ENCODE assay signal across 8 cellular contexts in genomic region chr9:5510360-5510931, GRCh38. TPM values are rescaled to one million over a fixed set of nuclear protein-coding genes. Genes with fewer than 3 reads are reported as not detected.
DNase-seq lines count a peak whose midpoint lies in the region; ATAC-seq and TF ChIP-seq lines count a peak whose summit lies in the region.

PDCD1LG2 (plus strand) TSS chr9:5510531; CDS start chr9:5522547, 12,016 bp downstream.

- no peaks in the 10 kb centered on the region for H3K9me3 ChIP-seq in spleen

- peaks cover 51% of the 10 kb centered on the region for H3K4me1 Mint-ChIP-seq in activated CD4-positive, alpha-beta memory T cell treated with anti-CD3 and anti-CD28 coated beads for 36 hours (ENCODE audit: low read depth)

- no peaks in the 10 kb centered on the region for H3K36me3 Mint-ChIP-seq in activated CD4-positive, alpha-beta memory T cell treated with anti-CD3 and anti-CD28 coated beads for 36 hours

- peak; percentile 68 for ATAC-seq in HG03103 (IDR thresholded peaks at IDR 0.05; ENCODE audit: low read depth, unreplicated experiment)
- no peak for ATAC-seq in left colon

- no peaks in the 10 kb centered on the region for H3K27me3 Mint-ChIP-seq in activated CD4-positive, alpha-beta memory T cell treated with anti-CD3 and anti-CD28 coated beads for 36 hours

- H3K4me3 ChIP-seq in ACC112 (ENCODE audit: low read depth, low read length) (peak within 1 kb of the TSS; percentile 78), spleen (peak within 1 kb of the TSS; percentile 12 to 62 (median 26))

- CTCF ChIA-PET in activated CD4-positive, alpha-beta memory T cell treated with anti-CD3 and anti-CD28 coated beads for 36 hours (lab: Charles Lee): interaction anchor here (0.6 to 1.6 kb wide), 6 partner anchors 11 to 90 kb away, joined by 3 to 6 read pairs (median 3); partner anchors contain the start of gene CD274

- H3K79me2 ChIP-seq in ACC112 (ENCODE audit: control insufficient read depth, insufficient read depth, low read length, unreplicated experiment): peaks cover 43% of the 10 kb centered on the region

- H3K27ac Mint-ChIP-seq in activated CD4-positive, alpha-beta memory T cell treated with anti-CD3 and anti-CD28 coated beads for 36 hours: peak within 1 kb of the TSS; percentile 90

- WGBS in spleen, 5 donors: 14 to 54% (median 20%) methylated on average over 4 of the region's 4 CpGs

- TF ChIP-seq CTCF in spleen (IDR thresholded peaks at IDR 0.05 in 8 of 11, conservative IDR thresholded peaks at IDR 0.05 in 3 of 11): no peak

- H3K4me3 Mint-ChIP-seq in activated CD4-positive, alpha-beta memory T cell treated with anti-CD3 and anti-CD28 coated beads for 36 hours: peak within 1 kb of the TSS; percentile 73

- H3K9me3 Mint-ChIP-seq in activated CD4-positive, alpha-beta memory T cell treated with anti-CD3 and anti-CD28 coated beads for 36 hours: peaks cover 4% of the 10 kb centered on the region

- POLR2A ChIA-PET in activated CD4-positive, alpha-beta memory T cell treated with anti-CD3 and anti-CD28 coated beads for 36 hours (lab: Charles Lee): interaction anchor here (0.9 to 1.9 kb wide), 10 partner anchors 8 to 77 kb away, joined by 3 to 13 read pairs (median 4); partner anchors contain the start of genes CD274 and PLGRKT

- intact Hi-C loops in activated CD4-positive, alpha-beta memory T cell treated with anti-CD3 and anti-CD28 coated beads for 36 hours (cut with micrococcal nuclease): loop anchor here (1.0 kb wide), 8 partner anchors 8 to 77 kb away; partner anchors contain the start of gene PLGRKT
- intact Hi-C loops in spleen (cut with DNase I; ENCODE audit: low total_unique reads) (no loop called here), left colon (cut with DNase I, micrococcal nuclease) (no loop called here)

- TF ChIP-seq POLR2A in GM18951 (IDR thresholded peaks at IDR 0.05; ENCODE audit: extremely low read depth, insufficient read depth, insufficient read length) (peak; percentile 18), spleen (IDR thresholded peaks at IDR 0.05) (no peak)

- no peaks in the 10 kb centered on the region for H3K27me3 ChIP-seq in ACC112 (ENCODE audit: insufficient read depth, low read length)
- H3K27me3 ChIP-seq in spleen (replicated peaks in 1 of 7): no peaks in the 10 kb centered on the region

- H3K36me3 ChIP-seq in ACC112 (ENCODE audit: insufficient read depth, low read length) (no peaks in the 10 kb centered on the region), spleen (no peaks in the 10 kb centered on the region)

- H3K27ac ChIP-seq in ACC112 (ENCODE audit: low read depth, low read length) (peak within 1 kb of the TSS; percentile 91), spleen (peak within 1 kb of the TSS; percentile 65 to 88 (median 81))

- peak within 1 kb of the TSS; percentile 8 for H2AFZ ChIP-seq in ACC112 (ENCODE audit: low read length, unreplicated experiment)

- H3K4me1 ChIP-seq in ACC112 (ENCODE audit: control insufficient read depth, insufficient read depth, low read length, unreplicated experiment) (peaks cover 40% of the 10 kb centered on the region), spleen (peaks cover 9 to 57% (median 34%) of the 10 kb centered on the region in 6 donors)

- peak; percentile 82 for DNase-seq in activated CD4-positive, alpha-beta memory T cell treated with anti-CD3 and anti-CD28 coated beads for 36 hours
- peak; percentile 18 for DNase-seq in foreskin melanocyte
- no peak for DNase-seq in spleen
- no peak for DNase-seq in left colon
- no peak for DNase-seq in GDM1 (lab: John Stamatoyannopoulos, UW)

- in situ Hi-C loops in GM18951 (cut with MboI; ENCODE audit: low sequenced_read_pairs, unreplicated experiment): no loop called here

RNA-seq across cellular contexts. Expression of gene PDCD1LG2, which starts in this region (rescaled TPM):
- total RNA-seq in activated CD4-positive, alpha-beta memory T cell treated with anti-CD3 and anti-CD28 coated beads for 36 hours: under 1 TPM; 0.73 to 0.83 TPM
- total RNA-seq in spleen: 10 to 100 TPM; 12.0 to 29.3 (median 21.4) TPM
- polyA plus RNA-seq in spleen: 1 to 10 TPM; 2.0 to 3.0 (median 2.6) TPM
- 1 to 10 TPM in 1 of 2 donors, under 1 TPM in 1; 0.31 to 1.1 TPM for total RNA-seq in left colon

Comparison
In these comparisons a context has a peak if more than half of its experiments do, and no peak if none do; other contexts are left out.
1. RNA of gene PDCD1LG2 (total RNA-seq): 12.0 to 29.3 TPM in spleen; 0.31 to 1.1 TPM in left colon and 0.73 to 0.83 TPM in activated CD4-positive, alpha-beta memory T cell treated with anti-CD3 and anti-CD28 coated beads for 36 hours; every median in the first group is over 4 times any median in the second.
2. Peak in DNase-seq in activated CD4-positive, alpha-beta memory T cell treated with anti-CD3 and anti-CD28 coated beads for 36 hours; RNA of the gene not detected or under 1 TPM.